In the genomic region with DNA sequence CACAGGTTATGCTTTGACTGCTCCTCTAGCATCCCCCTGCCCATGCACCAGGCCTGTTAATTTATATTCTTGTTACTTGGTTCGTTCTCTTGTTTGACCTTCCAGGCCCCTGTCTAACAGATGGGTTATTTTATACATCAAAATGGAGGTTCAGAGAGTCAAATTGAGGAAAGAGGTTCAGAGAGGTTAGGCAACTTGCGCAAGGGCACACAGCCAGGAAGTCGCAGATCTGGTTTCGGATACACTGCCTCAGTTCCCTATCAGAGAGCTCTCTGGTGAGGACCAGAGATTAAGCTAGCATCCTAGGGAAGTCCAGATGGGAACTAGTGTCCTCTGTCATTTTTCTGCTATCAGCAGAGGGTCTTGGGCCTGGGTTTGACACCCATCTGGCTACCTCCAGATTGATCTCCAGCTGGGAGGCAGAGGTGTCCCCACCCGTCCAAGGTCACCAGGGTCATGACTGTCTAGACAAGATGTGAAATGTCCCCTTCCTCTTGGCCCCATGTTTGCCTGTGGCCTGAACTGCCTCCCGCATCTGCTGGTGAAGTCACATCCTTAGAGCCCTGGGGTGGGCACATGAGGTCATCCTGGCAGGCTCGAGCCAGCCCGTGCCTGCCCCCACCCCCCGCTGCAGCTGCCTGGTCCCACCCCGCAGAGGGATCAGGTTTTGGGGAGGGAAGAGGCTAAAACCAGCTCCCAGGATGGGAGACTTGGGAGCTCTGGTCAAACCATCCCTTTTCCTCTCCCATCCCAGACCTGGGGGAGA, we compare ENCODE assay signal across 1 cellular context.
TF ChIP-seq lines count a peak whose summit lies in the region.

No MANE protein-coding gene starts in this region.

TF ChIP-seq in HEK293, 187 proteins besides CTCF, POLR2A, EP300 and RAD21 (continued from another document):
- TF ChIP-seq, protein P1, sequence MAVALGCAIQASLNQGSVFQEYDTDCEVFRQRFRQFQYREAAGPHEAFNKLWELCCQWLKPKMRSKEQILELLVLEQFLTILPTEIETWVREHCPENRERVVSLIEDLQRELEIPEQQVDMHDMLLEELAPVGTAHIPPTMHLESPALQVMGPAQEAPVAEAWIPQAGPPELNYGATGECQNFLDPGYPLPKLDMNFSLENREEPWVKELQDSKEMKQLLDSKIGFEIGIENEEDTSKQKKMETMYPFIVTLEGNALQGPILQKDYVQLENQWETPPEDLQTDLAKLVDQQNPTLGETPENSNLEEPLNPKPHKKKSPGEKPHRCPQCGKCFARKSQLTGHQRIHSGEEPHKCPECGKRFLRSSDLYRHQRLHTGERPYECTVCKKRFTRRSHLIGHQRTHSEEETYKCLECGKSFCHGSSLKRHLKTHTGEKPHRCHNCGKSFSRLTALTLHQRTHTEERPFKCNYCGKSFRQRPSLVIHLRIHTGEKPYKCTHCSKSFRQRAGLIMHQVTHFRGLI (tag by site-specific recombination; IDR thresholded peaks at IDR 0.05) = no peak
- no peak for TF ChIP-seq ZNF350 (tag by site-specific recombination; IDR thresholded peaks at IDR 0.05)
- no peak for TF ChIP-seq ZNF311 (tag by site-specific recombination; IDR thresholded peaks at IDR 0.05; ENCODE audit: borderline replicate concordance)
- TF ChIP-seq ZNF121 (tag by site-specific recombination; IDR thresholded peaks at IDR 0.05) = no peak
- peak; percentile 80 for TF ChIP-seq ZNF768 (tag by site-specific recombination; IDR thresholded peaks at IDR 0.05)
- TF ChIP-seq ZNF426 (tag by site-specific recombination; IDR thresholded peaks at IDR 0.05) = no peak
- 0 out of 2 replicates have a peak, but pooled peaks have one; percentile 44 for TF ChIP-seq ZNF692 (tag by site-specific recombination; IDR thresholded peaks at IDR 0.05)
- no peak for TF ChIP-seq ZNF248 (tag by site-specific recombination; IDR thresholded peaks at IDR 0.05)
- no peak for TF ChIP-seq ZNF292 (tag by site-specific recombination; IDR thresholded peaks at IDR 0.05; ENCODE audit: borderline replicate concordance, low read depth)
- TF ChIP-seq ZFP41 (tag by site-specific recombination; IDR thresholded peaks at IDR 0.05; ENCODE audit: borderline replicate concordance) = no peak
- TF ChIP-seq ZIC2 (tag by site-specific recombination; IDR thresholded peaks at IDR 0.05) = peak; percentile 51
- TF ChIP-seq ZBTB1 (tag by site-specific recombination; IDR thresholded peaks at IDR 0.05) = no peak
- TF ChIP-seq, protein P2, sequence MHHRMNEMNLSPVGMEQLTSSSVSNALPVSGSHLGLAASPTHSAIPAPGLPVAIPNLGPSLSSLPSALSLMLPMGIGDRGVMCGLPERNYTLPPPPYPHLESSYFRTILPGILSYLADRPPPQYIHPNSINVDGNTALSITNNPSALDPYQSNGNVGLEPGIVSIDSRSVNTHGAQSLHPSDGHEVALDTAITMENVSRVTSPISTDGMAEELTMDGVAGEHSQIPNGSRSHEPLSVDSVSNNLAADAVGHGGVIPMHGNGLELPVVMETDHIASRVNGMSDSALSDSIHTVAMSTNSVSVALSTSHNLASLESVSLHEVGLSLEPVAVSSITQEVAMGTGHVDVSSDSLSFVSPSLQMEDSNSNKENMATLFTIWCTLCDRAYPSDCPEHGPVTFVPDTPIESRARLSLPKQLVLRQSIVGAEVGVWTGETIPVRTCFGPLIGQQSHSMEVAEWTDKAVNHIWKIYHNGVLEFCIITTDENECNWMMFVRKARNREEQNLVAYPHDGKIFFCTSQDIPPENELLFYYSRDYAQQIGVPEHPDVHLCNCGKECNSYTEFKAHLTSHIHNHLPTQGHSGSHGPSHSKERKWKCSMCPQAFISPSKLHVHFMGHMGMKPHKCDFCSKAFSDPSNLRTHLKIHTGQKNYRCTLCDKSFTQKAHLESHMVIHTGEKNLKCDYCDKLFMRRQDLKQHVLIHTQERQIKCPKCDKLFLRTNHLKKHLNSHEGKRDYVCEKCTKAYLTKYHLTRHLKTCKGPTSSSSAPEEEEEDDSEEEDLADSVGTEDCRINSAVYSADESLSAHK (tag by site-specific recombination; IDR thresholded peaks at IDR 0.05) = no peak
- TF ChIP-seq ZBTB20 (tag by site-specific recombination; IDR thresholded peaks at IDR 0.05) = no peak
